31 cellular contexts compared by ENCODE assay signal in the genomic region with DNA sequence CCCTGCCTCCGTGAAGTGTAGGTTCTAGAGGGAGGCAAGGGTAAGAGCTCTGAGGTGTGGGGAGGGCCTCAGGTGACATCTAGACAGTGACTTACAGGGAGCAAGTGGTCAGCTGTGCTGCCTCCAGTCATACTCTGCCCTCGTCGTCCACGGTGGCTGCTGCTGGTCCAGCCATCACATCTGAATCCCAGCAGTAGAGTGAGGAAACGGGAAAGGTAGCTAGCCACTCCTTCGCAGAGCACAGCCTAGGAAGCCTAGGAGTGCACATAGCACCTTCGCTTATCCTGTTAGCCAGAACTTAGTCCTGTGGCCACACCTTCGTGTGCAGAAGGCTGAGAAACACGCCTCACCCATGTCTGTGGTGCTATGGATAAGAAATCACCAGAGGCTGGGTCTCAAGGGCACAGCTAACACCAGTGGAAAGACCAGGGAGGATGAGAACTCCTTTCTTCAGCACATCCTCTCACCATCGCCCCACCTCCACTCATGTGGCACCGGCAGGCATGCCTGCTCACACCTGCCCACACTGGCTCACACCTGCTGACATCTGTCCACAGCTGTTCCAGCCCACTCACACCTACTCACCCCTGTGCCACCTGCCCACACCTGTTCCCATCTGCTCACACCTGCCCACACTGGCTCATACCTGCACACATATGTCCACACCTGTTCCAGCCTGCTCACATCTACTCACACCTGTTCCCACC. TPM values are rescaled to one million over a fixed set of nuclear protein-coding genes. Genes with fewer than 3 reads are reported as not detected.
A peak's percentile ranks its signal among the peaks of the same experiment; 100 is the strongest.
DNase-seq lines count a peak whose midpoint lies in the region; ATAC-seq lines count a peak whose summit lies in the region.
"Had no signal": no experiment of that assay in that cellular context is flagged by ENCODE, and none has a peak within 500 bp of the region (broad histone marks: within the 10 kb centered on the region; RNA-seq: fewer than 3 reads in every experiment).

No MANE protein-coding gene starts in this region.

- H3K27ac ChIP-seq in naive thymus-derived CD4-positive, alpha-beta T cell (ENCODE audit: low read depth, low read length) = no peak overlapping the region
- H3K27ac ChIP-seq in CD4-positive, alpha-beta memory T cell (ENCODE audit: low read depth, low read length) = no peak overlapping the region
- H3K27ac ChIP-seq: ascending aorta, BLaER1, heart right ventricle, thyroid gland had no signal

- H3K27ac Mint-ChIP-seq in activated naive CD8-positive, alpha-beta T cell treated with anti-CD3 and anti-CD28 coated beads, Interleukin-2, amount 50 U/mL, for 24 hours = peak overlapping the region; percentile 68
- peak overlapping the region in 1 of 9 donors; percentile 27 for H3K27ac Mint-ChIP-seq in naive thymus-derived CD4-positive, alpha-beta T cell
- no peak overlapping the region for H3K27ac Mint-ChIP-seq in CD4-positive, alpha-beta memory T cell
- H3K27ac Mint-ChIP-seq: activated naive CD4-positive, alpha-beta T cell treated with anti-CD3 and anti-CD28 coated beads, Interleukin-2, amount 50 U/mL, for 72 hours; effector memory CD8-positive, alpha-beta T cell; stimulated activated naive CD8-positive, alpha-beta T cell treated with anti-CD3 and anti-CD28 coated beads, Interleukin-15, amount 100 ng/mL, for 72 hours had no signal

- H3K4me3 ChIP-seq in naive thymus-derived CD4-positive, alpha-beta T cell (ENCODE audit: low read length) = no peak overlapping the region
- no peak overlapping the region for H3K4me3 ChIP-seq in CD4-positive, alpha-beta memory T cell (ENCODE audit: low read length in 2 of 2)
- H3K4me3 ChIP-seq: BLaER1, thyroid gland had no signal

- H3K27me3 ChIP-seq in naive thymus-derived CD4-positive, alpha-beta T cell (ENCODE audit: control insufficient read depth in 2 of 2, insufficient read depth in 2 of 2, low read length in 2 of 2) = no peaks in the 10 kb centered on the region
- H3K27me3 ChIP-seq in CD4-positive, alpha-beta memory T cell (ENCODE audit: insufficient read depth, low read length) = peaks cover 18% of the 10 kb centered on the region

- no peak overlapping the region for H3K4me3 Mint-ChIP-seq in activated naive CD8-positive, alpha-beta T cell treated with anti-CD3 and anti-CD28 coated beads, Interleukin-2, amount 50 U/mL, for 24 hours
- H3K4me3 Mint-ChIP-seq in naive thymus-derived CD4-positive, alpha-beta T cell = peak overlapping the region in 6 of 10 donors; percentile 6 to 74 (median 32)
- peak overlapping the region in 2 of 8 donors; percentile 17 to 68 for H3K4me3 Mint-ChIP-seq in CD4-positive, alpha-beta memory T cell
- H3K4me3 Mint-ChIP-seq: stimulated activated naive CD8-positive, alpha-beta T cell treated with anti-CD3 and anti-CD28 coated beads, Interleukin-15, amount 100 ng/mL, for 72 hours had no signal

- intact Hi-C loops in left cardiac atrium (cut with DNase I) = no loop called here
- intact Hi-C loops in cardiac septum (cut with DNase I) = no loop called here
- intact Hi-C loops in naive thymus-derived CD4-positive, alpha-beta T cell (cut with micrococcal nuclease) = no loop called here
- intact Hi-C loops in CD4-positive, alpha-beta memory T cell (cut with micrococcal nuclease) = no loop called here

- no peaks in the 10 kb centered on the region for H3K36me3 Mint-ChIP-seq in activated naive CD8-positive, alpha-beta T cell treated with anti-CD3 and anti-CD28 coated beads, Interleukin-2, amount 50 U/mL, for 24 hours (ENCODE audit: low read depth)
- peaks cover 0 to 10% (median 1%) of the 10 kb centered on the region in 5 donors for H3K36me3 Mint-ChIP-seq in naive thymus-derived CD4-positive, alpha-beta T cell
- peaks cover 0 to 4% of the 10 kb centered on the region in 2 donors for H3K36me3 Mint-ChIP-seq in CD4-positive, alpha-beta memory T cell

- H3K4me1 Mint-ChIP-seq in activated naive CD8-positive, alpha-beta T cell treated with anti-CD3 and anti-CD28 coated beads, Interleukin-2, amount 50 U/mL, for 24 hours = peaks cover 13% of the 10 kb centered on the region
- peaks cover 0 to 15% (median 6%) of the 10 kb centered on the region in 7 donors for H3K4me1 Mint-ChIP-seq in naive thymus-derived CD4-positive, alpha-beta T cell
- peaks cover 0 to 12% (median 2%) of the 10 kb centered on the region in 4 donors for H3K4me1 Mint-ChIP-seq in CD4-positive, alpha-beta memory T cell

- CTCF ChIA-PET in naive thymus-derived CD4-positive, alpha-beta T cell (lab: Charles Lee) = no interaction called here
- CTCF ChIA-PET in CD4-positive, alpha-beta memory T cell (lab: Charles Lee; ENCODE audit: partially characterized antibody) = no interaction called here

- peaks cover 0 to 11% of the 10 kb centered on the region in 2 donors for H3K4me1 ChIP-seq in naive thymus-derived CD4-positive, alpha-beta T cell (ENCODE audit: control insufficient read depth in 2 of 2, insufficient read depth in 2 of 2, low read length in 2 of 2)
- peaks cover 7% of the 10 kb centered on the region for H3K4me1 ChIP-seq in CD4-positive, alpha-beta memory T cell (ENCODE audit: insufficient read depth, low read length)
- H3K4me1 ChIP-seq: ascending aorta had no signal

- no peaks in the 10 kb centered on the region for H3K9me3 ChIP-seq in naive thymus-derived CD4-positive, alpha-beta T cell (ENCODE audit: control insufficient read depth in 2 of 3, low read length in 3 of 3)
- no peaks in the 10 kb centered on the region for H3K9me3 ChIP-seq in CD4-positive, alpha-beta memory T cell (ENCODE audit: control insufficient read depth in 1 of 2, low read length in 2 of 2)
- H3K9me3 ChIP-seq: ascending aorta, thyroid gland had no signal

- H3K9me3 Mint-ChIP-seq in activated naive CD8-positive, alpha-beta T cell treated with anti-CD3 and anti-CD28 coated beads, Interleukin-2, amount 50 U/mL, for 24 hours = no peaks in the 10 kb centered on the region
- H3K9me3 Mint-ChIP-seq in naive thymus-derived CD4-positive, alpha-beta T cell = peaks cover 0 to 14% (median 8%) of the 10 kb centered on the region in 11 donors
- peaks cover 0 to 9% (median 5%) of the 10 kb centered on the region in 8 donors for H3K9me3 Mint-ChIP-seq in CD4-positive, alpha-beta memory T cell

- POLR2A ChIA-PET in naive thymus-derived CD4-positive, alpha-beta T cell (lab: Charles Lee) = no interaction called here
- POLR2A ChIA-PET in CD4-positive, alpha-beta memory T cell (lab: Charles Lee; ENCODE audit: partially characterized antibody) = no interaction called here

- DNase-seq in left cardiac atrium = peak; percentile 5
- no peak for DNase-seq in cardiac septum (ENCODE audit: low spot score)
- DNase-seq in activated naive CD8-positive, alpha-beta T cell treated with anti-CD3 and anti-CD28 coated beads, Interleukin-2, amount 50 U/mL, for 24 hours = no peak
- no peak for DNase-seq in naive thymus-derived CD4-positive, alpha-beta T cell
- no peak for DNase-seq in CD4-positive, alpha-beta memory T cell
- no peak for DNase-seq in CD1c-positive myeloid dendritic cell (ENCODE audit: extremely low spot score)
- no peak for DNase-seq in pons (ENCODE audit: low spot score)
- DNase-seq: ACHN; activated CD4-positive, alpha-beta T cell treated with anti-CD3 and anti-CD28 coated beads, Interleukin-2, amount 50 U/mL, for 4 hours; caudate nucleus; cortex of kidney; effector memory CD8-positive, alpha-beta T cell; foreskin fibroblast; mammary epithelial cell; NCI-H1092 treated with DMSO at 0.1 percent for 48 hours; NCI-H187; NCI-H2171 treated with DMSO at 0.1 percent for 48 hours; NCI-H524; NK-92 treated with Interleukin-12 subunit alpha and Interleukin-12 subunit beta, amount 100 ng/mL, for 24 hours; SIG-M5; stimulated activated naive CD8-positive, alpha-beta T cell treated with anti-CD3 and anti-CD28 coated beads, Interleukin-15, amount 100 ng/mL, for 72 hours; SW 1271; T-helper 9 cell; thyroid gland had no signal

- no peak for ATAC-seq in left cardiac atrium
- ATAC-seq in activated naive CD8-positive, alpha-beta T cell treated with anti-CD3 and anti-CD28 coated beads, Interleukin-2, amount 50 U/mL, for 24 hours = no peak
- no peak for ATAC-seq in naive thymus-derived CD4-positive, alpha-beta T cell
- ATAC-seq: effector memory CD8-positive, alpha-beta T cell; esophagus mucosa; Panc1; stimulated activated naive CD8-positive, alpha-beta T cell treated with anti-CD3 and anti-CD28 coated beads, Interleukin-15, amount 100 ng/mL, for 72 hours had no signal

- no peaks in the 10 kb centered on the region for H3K36me3 ChIP-seq in naive thymus-derived CD4-positive, alpha-beta T cell (ENCODE audit: control insufficient read depth in 2 of 3, insufficient read depth in 3 of 3, low read length in 3 of 3)
- H3K36me3 ChIP-seq in CD4-positive, alpha-beta memory T cell (ENCODE audit: insufficient read depth, low read length) = no peaks in the 10 kb centered on the region
- H3K36me3 ChIP-seq: ascending aorta, BLaER1, heart right ventricle, thyroid gland had no signal

- H3K27me3 Mint-ChIP-seq in activated naive CD8-positive, alpha-beta T cell treated with anti-CD3 and anti-CD28 coated beads, Interleukin-2, amount 50 U/mL, for 24 hours = peaks cover 45% of the 10 kb centered on the region
- peaks cover 46 to 60% (median 47%) of the 10 kb centered on the region in 5 donors for H3K27me3 Mint-ChIP-seq in naive thymus-derived CD4-positive, alpha-beta T cell
- H3K27me3 Mint-ChIP-seq in CD4-positive, alpha-beta memory T cell = peaks cover 33 to 35% of the 10 kb centered on the region in 2 donors

RNA-seq across cellular contexts. Expression of a gene that starts 44.5 kb away (rescaled TPM):
- total RNA-seq in left cardiac atrium = not detected
- 0.05 TPM for total RNA-seq in cardiac septum
- not detected for total RNA-seq in naive thymus-derived CD4-positive, alpha-beta T cell
- not detected for polyA plus RNA-seq in naive thymus-derived CD4-positive, alpha-beta T cell
- total RNA-seq in CD4-positive, alpha-beta memory T cell = not detected
- not detected for polyA plus RNA-seq in CD4-positive, alpha-beta memory T cell
- total RNA-seq: activated naive CD4-positive, alpha-beta T cell treated with anti-CD3 and anti-CD28 coated beads, Interleukin-2, amount 50 U/mL, for 72 hours; ascending aorta; esophagus mucosa; mammary epithelial cell; omental fat pad; thyroid gland had no signal
- polyA plus RNA-seq: heart right ventricle, mammary epithelial cell had no signal

RNA-seq across cellular contexts. Expression of a gene that starts 45.0 kb away (rescaled TPM):
- total RNA-seq in left cardiac atrium = 10 to 100 TPM; 53.7 to 54.1 TPM
- 127 TPM for total RNA-seq in cardiac septum
- total RNA-seq in naive thymus-derived CD4-positive, alpha-beta T cell = 100 to 1,000 TPM in 1 of 5 experiments, 10 to 100 TPM in 4; 45.3 to 101 (median 64.5) TPM
- 10 to 100 TPM in 1 of 2 donors, 1 to 10 TPM in 1; 6.4 to 30.5 TPM for polyA plus RNA-seq in naive thymus-derived CD4-positive, alpha-beta T cell
- total RNA-seq in CD4-positive, alpha-beta memory T cell = 10 to 100 TPM; 30.6 to 32.9 TPM
- polyA plus RNA-seq in CD4-positive, alpha-beta memory T cell = 10 to 100 TPM; 11.7 to 22.3 TPM
